Comparison of ENCODE assay signal across 16 cellular contexts in genomic region chr7:124085168-124085567, GRCh38. TPM values are rescaled to one million over a fixed set of nuclear protein-coding genes. Genes with fewer than 3 reads are reported as not detected.
A peak's percentile ranks its signal among the peaks of the same experiment; 100 is the strongest.
DNase-seq lines count a peak whose midpoint lies in the region; ATAC-seq and TF ChIP-seq lines count a peak whose summit lies in the region.
"Had no signal": no experiment of that assay in that cellular context is flagged by ENCODE, and none has a peak within 500 bp of the region (broad histone marks: within the 10 kb centered on the region; RNA-seq: fewer than 3 reads in every experiment).

No MANE protein-coding gene starts in this region.

- H3K27me3 ChIP-seq in testis = no peaks in the 10 kb centered on the region
- no peaks in the 10 kb centered on the region for H3K27me3 ChIP-seq in CD4-positive, alpha-beta T cell (ENCODE audit: control insufficient read depth, insufficient read depth, low read length)

- H3K27me3 Mint-ChIP-seq in CD4-positive, alpha-beta T cell = no peaks in the 10 kb centered on the region

- no peak overlapping the region for H3K27ac Mint-ChIP-seq in CD4-positive, alpha-beta T cell
- H3K27ac Mint-ChIP-seq: activated naive CD4-positive, alpha-beta T cell treated with anti-CD3 and anti-CD28 coated beads for 36 hours had no signal

- CTCF ChIA-PET in CD4-positive, alpha-beta T cell (lab: Charles Lee) = no interaction called here

- no peaks in the 10 kb centered on the region for H3K9me3 ChIP-seq in testis
- no peaks in the 10 kb centered on the region for H3K9me3 ChIP-seq in CD4-positive, alpha-beta T cell (ENCODE audit: control insufficient read depth, low read length)

- TF ChIP-seq CTCF in VCaP (conservative IDR thresholded peaks at IDR 0.05) (no peak), testis (IDR thresholded peaks at IDR 0.05) (no peak)
- no peak for TF ChIP-seq CTCF in CD4-positive, alpha-beta T cell (IDR thresholded peaks at IDR 0.05)

- TF ChIP-seq POLR2A in testis (IDR thresholded peaks at IDR 0.05) = no peak

- H3K36me3 ChIP-seq in testis (ENCODE audit: low read depth, missing control alignments) = no peaks in the 10 kb centered on the region

- peaks cover 6% of the 10 kb centered on the region for H3K4me1 ChIP-seq in testis

- POLR2A ChIA-PET in CD4-positive, alpha-beta T cell (lab: Charles Lee) = no interaction called here

- peaks cover 3% of the 10 kb centered on the region for H3K9me3 Mint-ChIP-seq in CD4-positive, alpha-beta T cell
- H3K9me3 Mint-ChIP-seq: activated naive CD4-positive, alpha-beta T cell treated with anti-CD3 and anti-CD28 coated beads for 36 hours had no signal

- no peak overlapping the region for H3K4me3 ChIP-seq in testis

- WGBS in testis, 2 donors = 25 to 39% methylated on average over 4 of the region's 4 CpGs

- H3K4me1 Mint-ChIP-seq in CD4-positive, alpha-beta T cell (ENCODE audit: low read depth) = no peaks in the 10 kb centered on the region

- intact Hi-C loops in testis (cut with DNase I; ENCODE audit: low total_unique reads) = no loop called here
- intact Hi-C loops in CD4-positive, alpha-beta T cell (cut with DNase I, micrococcal nuclease) = no loop called here

- DNase-seq in NCI-H524 (lab: John Stamatoyannopoulos, UW) = peak; percentile 7 to 43
- no peak for DNase-seq in NCI-H524 treated with DMSO at 0.1 percent for 48 hours (lab: John Stamatoyannopoulos, UW)
- DNase-seq in glomerular visceral epithelial cell (ENCODE audit: extremely low spot score) = peak; percentile 42
- DNase-seq in testis = peak; percentile 95
- DNase-seq in HuH-7.5 (ENCODE audit: low spot score) = no peak
- no peak for DNase-seq in CD4-positive, alpha-beta T cell
- DNase-seq: ACHN; activated CD4-positive, CD25-positive, alpha-beta regulatory T cell treated with anti-CD3 and anti-CD28 coated beads, Interleukin-2, amount 50 U/mL, for 72 hours; activated naive CD4-positive, alpha-beta T cell treated with anti-CD3 and anti-CD28 coated beads for 36 hours; stimulated activated CD8-positive, alpha-beta memory T cell treated with anti-CD3 and anti-CD28 coated beads, Interleukin-4, amount 100 ng/mL, for 48 hours had no signal

- ATAC-seq in HG03196 (IDR thresholded peaks at IDR 0.05; ENCODE audit: unreplicated experiment) = no peak
- ATAC-seq in CD4-positive, alpha-beta T cell (ENCODE audit: poor library complexity) = no peak
- ATAC-seq: Right ventricle myocardium inferior had no signal

- no peaks in the 10 kb centered on the region for H3K36me3 Mint-ChIP-seq in CD4-positive, alpha-beta T cell (ENCODE audit: low read depth)

- H3K4me3 Mint-ChIP-seq in CD4-positive, alpha-beta T cell = no peak overlapping the region
- H3K4me3 Mint-ChIP-seq: activated naive CD4-positive, alpha-beta T cell treated with anti-CD3 and anti-CD28 coated beads for 36 hours had no signal

- peak overlapping the region; percentile 79 for H3K27ac ChIP-seq in VCaP
- peak overlapping the region; percentile 25 to 57 for H3K27ac ChIP-seq in testis
- no peak overlapping the region for H3K27ac ChIP-seq in CD4-positive, alpha-beta T cell (ENCODE audit: low read depth, low read length)
- H3K27ac ChIP-seq: KMS-11 had no signal

RNA-seq across cellular contexts. Expression of gene TMEM229A, which starts 52.3 kb away (rescaled TPM):
- total RNA-seq in testis = 10 to 100 TPM; 51.0 to 58.8 TPM
- 12.3 TPM for polyA plus RNA-seq in testis (ENCODE audit: insufficient read depth, low read depth, low replicate concordance)
- total RNA-seq in CD4-positive, alpha-beta T cell = not detected
- total RNA-seq: activated naive CD4-positive, alpha-beta T cell treated with anti-CD3 and anti-CD28 coated beads for 36 hours; Right ventricle myocardium inferior had no signal
- polyA plus RNA-seq: esophagus, liver had no signal

Comparison
In these comparisons a context has a peak if more than half of its experiments do, and no peak if none do; other contexts are left out.
1. DNase-seq: peak in NCI-H524 (2 of 2), glomerular visceral epithelial cell (single experiment) and testis (single experiment); none in NCI-H524 treated with DMSO at 0.1 percent for 48 hours (single experiment), HuH-7.5 (single experiment) and CD4-positive, alpha-beta T cell (0 of 10).
2. RNA of gene TMEM229A, which starts 52.3 kb away (total RNA-seq): 51.0 to 58.8 TPM in testis; not detected in CD4-positive, alpha-beta T cell; every median in the first group is over 10 times any median in the second.